Comparison of ENCODE assay signal across 38 cellular contexts in genomic region chr5:53311661-53312060, GRCh38.
"Had no signal": no experiment of that assay in that cellular context is flagged by ENCODE, and none has a peak within 500 bp of the region (broad histone marks: within the 10 kb centered on the region; RNA-seq: fewer than 3 reads in every experiment).

No MANE protein-coding gene starts in this region.

- ATAC-seq: activated CD4-positive, alpha-beta T cell treated with anti-CD3 and anti-CD28 coated beads for 36 hours; activated CD4-positive, CD25-positive, alpha-beta regulatory T cell treated with anti-CD3 and anti-CD28 coated beads, Interleukin-2, amount 50 U/mL, for 24 hours; activated CD8-positive, alpha-beta memory T cell treated with anti-CD3 and anti-CD28 coated beads, Interleukin-2, amount 10 ng/mL, durations not matched to agents 7 days and 5 days; activated CD8-positive, alpha-beta T cell treated with anti-CD3 and anti-CD28 coated beads, Interleukin-2, amount 10 ng/mL, durations not matched to agents 7 days and 5 days; activated naive CD8-positive, alpha-beta T cell treated with anti-CD3 and anti-CD28 coated beads, Interleukin-2, amount 50 U/mL, for 24 hours; body of pancreas; WTC11 had no signal

- H3K27ac Mint-ChIP-seq: activated CD4-positive, alpha-beta memory T cell treated with anti-CD3 and anti-CD28 coated beads, Interleukin-2, amount 10 ng/mL, durations not matched to agents 7 days and 5 days; activated CD4-positive, alpha-beta T cell treated with anti-CD3 and anti-CD28 coated beads for 36 hours; activated CD4-positive, alpha-beta T cell treated with anti-CD3 and anti-CD28 coated beads, Interleukin-2, amount 10 ng/mL, durations not matched to agents 7 days and 5 days; activated CD8-positive, alpha-beta memory T cell treated with anti-CD3 and anti-CD28 coated beads, Interleukin-2, amount 10 ng/mL, durations not matched to agents 7 days and 5 days; activated CD8-positive, alpha-beta T cell treated with anti-CD3 and anti-CD28 coated beads, Interleukin-2, amount 10 ng/mL, durations not matched to agents 7 days and 5 days; activated naive CD4-positive, alpha-beta T cell treated with anti-CD3 and anti-CD28 coated beads, Interleukin-2, amount 10 ng/mL, durations not matched to agents 7 days and 5 days; activated naive CD4-positive, alpha-beta T cell treated with anti-CD3 and anti-CD28 coated beads, Interleukin-2, amount 50 U/mL, for 24 hours; activated naive CD8-positive, alpha-beta T cell; activated naive CD8-positive, alpha-beta T cell treated with anti-CD3 and anti-CD28 coated beads, Interleukin-2, amount 10 ng/mL, durations not matched to agents 7 days and 5 days; activated naive CD8-positive, alpha-beta T cell treated with anti-CD3 and anti-CD28 coated beads, Interleukin-2, amount 50 U/mL, for 24 hours; activated T-cell treated with anti-CD3 and anti-CD28 coated beads, Interleukin-2, amount 50 U/mL, for 24 hours; activated T-helper 2 cell treated with anti-CD3 and anti-CD28 coated beads, Interferon-gamma antibody, Interleukin-2, Interleukin-4, amounts not matched to agents 10 μg/mL and 5 μg/mL and 100 μg/mL, durations not matched to agents 14 hours and 24 hours and 36 hours; T-helper 1 cell treated with Interleukin-12 subunit alpha and Interleukin-12 subunit beta and Interleukin-4 antibody, amounts not matched to agents 30 μg/mL and 1 μg/mL, for 36 hours; T-helper 2 cell treated with Interferon-gamma antibody and Interleukin-4, amounts not matched to agents 5 μg/mL and 100 μg/mL, for 36 hours; WTC11 had no signal

- H3K9me3 ChIP-seq: breast epithelium had no signal

- H3K4me1 Mint-ChIP-seq: activated CD4-positive, alpha-beta memory T cell treated with anti-CD3 and anti-CD28 coated beads, Interleukin-2, amount 10 ng/mL, durations not matched to agents 7 days and 5 days; activated CD4-positive, alpha-beta T cell treated with anti-CD3 and anti-CD28 coated beads for 36 hours; activated CD4-positive, alpha-beta T cell treated with anti-CD3 and anti-CD28 coated beads, Interleukin-2, amount 10 ng/mL, durations not matched to agents 7 days and 5 days; activated CD8-positive, alpha-beta memory T cell treated with anti-CD3 and anti-CD28 coated beads, Interleukin-2, amount 10 ng/mL, durations not matched to agents 7 days and 5 days; activated naive CD4-positive, alpha-beta T cell treated with anti-CD3 and anti-CD28 coated beads, Interleukin-2, amount 10 ng/mL, durations not matched to agents 7 days and 5 days; activated naive CD4-positive, alpha-beta T cell treated with anti-CD3 and anti-CD28 coated beads, Interleukin-2, amount 50 U/mL, for 24 hours; activated naive CD8-positive, alpha-beta T cell treated with anti-CD3 and anti-CD28 coated beads, Interleukin-2, amount 10 ng/mL, durations not matched to agents 7 days and 5 days; activated naive CD8-positive, alpha-beta T cell treated with anti-CD3 and anti-CD28 coated beads, Interleukin-2, amount 50 U/mL, for 24 hours; WTC11 had no signal

- H3K4me3 ChIP-seq: ascending aorta, body of pancreas, breast epithelium had no signal

- H3K36me3 ChIP-seq: ascending aorta, brain microvascular endothelial cell, breast epithelium, WERI-Rb-1 had no signal

- H3K9me3 Mint-ChIP-seq: activated CD4-positive, alpha-beta memory T cell treated with anti-CD3 and anti-CD28 coated beads, Interleukin-2, amount 10 ng/mL, durations not matched to agents 7 days and 5 days had no signal

- H3K27ac ChIP-seq: ascending aorta, body of pancreas, brain microvascular endothelial cell, breast epithelium, WERI-Rb-1 had no signal

- H3K4me3 Mint-ChIP-seq: activated CD4-positive, alpha-beta memory T cell treated with anti-CD3 and anti-CD28 coated beads, Interleukin-2, amount 10 ng/mL, durations not matched to agents 7 days and 5 days; activated CD4-positive, alpha-beta T cell treated with anti-CD3 and anti-CD28 coated beads for 36 hours; activated CD4-positive, alpha-beta T cell treated with anti-CD3 and anti-CD28 coated beads, Interleukin-2, amount 10 ng/mL, durations not matched to agents 7 days and 5 days; activated CD8-positive, alpha-beta memory T cell treated with anti-CD3 and anti-CD28 coated beads, Interleukin-2, amount 10 ng/mL, durations not matched to agents 7 days and 5 days; activated CD8-positive, alpha-beta T cell treated with anti-CD3 and anti-CD28 coated beads, Interleukin-2, amount 10 ng/mL, durations not matched to agents 7 days and 5 days; activated naive CD4-positive, alpha-beta T cell treated with anti-CD3 and anti-CD28 coated beads, Interleukin-2, amount 10 ng/mL, durations not matched to agents 7 days and 5 days; activated naive CD4-positive, alpha-beta T cell treated with anti-CD3 and anti-CD28 coated beads, Interleukin-2, amount 50 U/mL, for 24 hours; activated naive CD8-positive, alpha-beta T cell; activated naive CD8-positive, alpha-beta T cell treated with anti-CD3 and anti-CD28 coated beads, Interleukin-2, amount 10 ng/mL, durations not matched to agents 7 days and 5 days; activated naive CD8-positive, alpha-beta T cell treated with anti-CD3 and anti-CD28 coated beads, Interleukin-2, amount 50 U/mL, for 24 hours; activated T-cell treated with anti-CD3 and anti-CD28 coated beads, Interleukin-2, amount 50 U/mL, for 24 hours; T-helper 1 cell treated with Interleukin-12 subunit alpha and Interleukin-12 subunit beta and Interleukin-4 antibody, amounts not matched to agents 30 μg/mL and 1 μg/mL, for 36 hours; T-helper 2 cell treated with Interferon-gamma antibody and Interleukin-4, amounts not matched to agents 5 μg/mL and 100 μg/mL, for 36 hours; WTC11 had no signal

- FAIRE-seq: TTC549 had no signal

- H3K4me1 ChIP-seq: ascending aorta, body of pancreas, breast epithelium had no signal

- H3K27me3 Mint-ChIP-seq: activated CD4-positive, alpha-beta memory T cell treated with anti-CD3 and anti-CD28 coated beads, Interleukin-2, amount 10 ng/mL, durations not matched to agents 7 days and 5 days; activated CD4-positive, alpha-beta T cell treated with anti-CD3 and anti-CD28 coated beads, Interleukin-2, amount 10 ng/mL, durations not matched to agents 7 days and 5 days; activated CD8-positive, alpha-beta memory T cell treated with anti-CD3 and anti-CD28 coated beads, Interleukin-2, amount 10 ng/mL, durations not matched to agents 7 days and 5 days; activated naive CD4-positive, alpha-beta T cell treated with anti-CD3 and anti-CD28 coated beads, Interleukin-2, amount 10 ng/mL, durations not matched to agents 7 days and 5 days; activated naive CD8-positive, alpha-beta T cell treated with anti-CD3 and anti-CD28 coated beads, Interleukin-2, amount 10 ng/mL, durations not matched to agents 7 days and 5 days; activated naive CD8-positive, alpha-beta T cell treated with anti-CD3 and anti-CD28 coated beads, Interleukin-2, amount 50 U/mL, for 24 hours had no signal

- H3K27me3 ChIP-seq: ascending aorta, body of pancreas, brain microvascular endothelial cell, breast epithelium had no signal

- H3K36me3 Mint-ChIP-seq: activated CD8-positive, alpha-beta memory T cell treated with anti-CD3 and anti-CD28 coated beads, Interleukin-2, amount 10 ng/mL, durations not matched to agents 7 days and 5 days; activated naive CD4-positive, alpha-beta T cell treated with anti-CD3 and anti-CD28 coated beads, Interleukin-2, amount 10 ng/mL, durations not matched to agents 7 days and 5 days; activated naive CD4-positive, alpha-beta T cell treated with anti-CD3 and anti-CD28 coated beads, Interleukin-2, amount 50 U/mL, for 24 hours; activated naive CD8-positive, alpha-beta T cell treated with anti-CD3 and anti-CD28 coated beads, Interleukin-2, amount 10 ng/mL, durations not matched to agents 7 days and 5 days had no signal

- DNase-seq: activated CD4-positive, alpha-beta memory T cell treated with anti-CD3 and anti-CD28 coated beads, Interleukin-2, amount 10 ng/mL, durations not matched to agents 7 days and 5 days; activated CD4-positive, alpha-beta T cell treated with anti-CD3 and anti-CD28 coated beads for 1 hour; activated CD4-positive, alpha-beta T cell treated with anti-CD3 and anti-CD28 coated beads for 36 hours; activated CD4-positive, alpha-beta T cell treated with anti-CD3 and anti-CD28 coated beads for 48 hours; activated CD4-positive, alpha-beta T cell treated with anti-CD3 and anti-CD28 coated beads, Interleukin-2, amount 10 ng/mL, durations not matched to agents 7 days and 5 days; activated CD4-positive, alpha-beta T cell treated with anti-CD3 and anti-CD28 coated beads, Interleukin-2, amount 50 U/mL, for 48 hours; activated CD4-positive, CD25-positive, alpha-beta regulatory T cell; activated CD8-positive, alpha-beta memory T cell treated with anti-CD3 and anti-CD28 coated beads for 24 hours; activated CD8-positive, alpha-beta memory T cell treated with anti-CD3 and anti-CD28 coated beads, Interleukin-2, amount 10 ng/mL, durations not matched to agents 7 days and 5 days; activated CD8-positive, alpha-beta memory T cell treated with anti-CD3 and anti-CD28 coated beads, Interleukin-2, amount 50 U/mL, for 48 hours; activated CD8-positive, alpha-beta T cell treated with anti-CD3 and anti-CD28 coated beads, Interleukin-2, amount 10 ng/mL, durations not matched to agents 7 days and 5 days; activated effector memory CD4-positive, alpha-beta T cell treated with Interleukin-2 at 50 U/mL for 16 hours; activated gamma-delta T cell; activated naive CD4-positive, alpha-beta T cell treated with anti-CD3 and anti-CD28 coated beads, Interleukin-2, amount 10 ng/mL, durations not matched to agents 7 days and 5 days; activated naive CD4-positive, alpha-beta T cell treated with Interleukin-2 at 50 U/mL for 16 hours; activated naive CD8-positive, alpha-beta T cell treated with anti-CD3 and anti-CD28 coated beads, Interleukin-2, amount 10 ng/mL, durations not matched to agents 7 days and 5 days; activated naive CD8-positive, alpha-beta T cell treated with anti-CD3 and anti-CD28 coated beads, Interleukin-2, amount 50 U/mL, for 24 hours; activated T-cell treated with anti-CD3 and anti-CD28 coated beads, Interleukin-2, amount 50 U/mL, for 24 hours; activated T-cell treated with anti-CD3 and anti-CD28 coated beads, Interleukin-2, amount 50 U/mL, for 48 hours; amygdala; anterior cingulate cortex; body of pancreas; brain microvascular endothelial cell; central memory CD4-positive, alpha-beta T cell; T-helper 1 cell; T-helper 2 cell; T-helper 9 cell; WERI-Rb-1 had no signal
